1 cellular context compared by ENCODE assay signal in genomic region chr19:34994643-34995471, GRCh38.
TF ChIP-seq lines count a peak whose summit lies in the region.

No MANE protein-coding gene starts in this region.

TF ChIP-seq in HepG2, 621 proteins besides CTCF, POLR2A, EP300 and RAD21 (continued from another document and continues in another):
- TF ChIP-seq, protein P1, sequence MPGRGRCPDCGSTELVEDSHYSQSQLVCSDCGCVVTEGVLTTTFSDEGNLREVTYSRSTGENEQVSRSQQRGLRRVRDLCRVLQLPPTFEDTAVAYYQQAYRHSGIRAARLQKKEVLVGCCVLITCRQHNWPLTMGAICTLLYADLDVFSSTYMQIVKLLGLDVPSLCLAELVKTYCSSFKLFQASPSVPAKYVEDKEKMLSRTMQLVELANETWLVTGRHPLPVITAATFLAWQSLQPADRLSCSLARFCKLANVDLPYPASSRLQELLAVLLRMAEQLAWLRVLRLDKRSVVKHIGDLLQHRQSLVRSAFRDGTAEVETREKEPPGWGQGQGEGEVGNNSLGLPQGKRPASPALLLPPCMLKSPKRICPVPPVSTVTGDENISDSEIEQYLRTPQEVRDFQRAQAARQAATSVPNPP (CRISPR knock-in tag; IDR thresholded peaks at IDR 0.05): no peak
- TF ChIP-seq TAF1 (CRISPR knock-in tag; IDR thresholded peaks at IDR 0.05) (peak; percentile 70; the same call in 1 of the 2 replicates), ZNF609 (CRISPR knock-in tag; IDR thresholded peaks at IDR 0.05; ENCODE audit: borderline replicate concordance) (peak; percentile 91; the same call in 1 of the 2 replicates), JUND (CRISPR knock-in tag; IDR thresholded peaks at IDR 0.05) (no peak), SOX13 (IDR thresholded peaks at IDR 0.05) (peak; percentile 2; the same call in 1 of the 2 replicates), SOX13 (CRISPR knock-in tag; conservative IDR thresholded peaks at IDR 0.05 in 1 of 2, IDR thresholded peaks at IDR 0.05 in 1 of 2) (peak in 1 of 2 experiments; percentile 82; a peak in 2 of 4 replicates), MXD4 (CRISPR knock-in tag; IDR thresholded peaks at IDR 0.05) (no peak), ZNF570 (CRISPR knock-in tag; IDR thresholded peaks at IDR 0.05; ENCODE audit: borderline replicate concordance) (no peak), ZNF232 (CRISPR knock-in tag; IDR thresholded peaks at IDR 0.05; ENCODE audit: borderline replicate concordance) (peak; percentile 71; the same call in 1 of the 2 replicates), ZNF224 (CRISPR knock-in tag; IDR thresholded peaks at IDR 0.05) (no peak), ZNF367 (CRISPR knock-in tag; IDR thresholded peaks at IDR 0.05; ENCODE audit: borderline replicate concordance) (no peak), TCF7L2 (IDR thresholded peaks at IDR 0.05; ENCODE audit: low read depth, low read length) (no peak), MEIS2 (CRISPR knock-in tag; IDR thresholded peaks at IDR 0.05) (no peak), CSRNP2 (CRISPR knock-in tag; conservative IDR thresholded peaks at IDR 0.05; ENCODE audit: low read depth) (no peak), CC2D1A (CRISPR knock-in tag; IDR thresholded peaks at IDR 0.05) (0 out of 2 replicates have a peak, but pooled peaks have one; percentile 82), ZC3H4 (CRISPR knock-in tag; IDR thresholded peaks at IDR 0.05; ENCODE audit: borderline replicate concordance) (0 out of 2 replicates have a peak, but pooled peaks have one; percentile 38), ZNF180 (CRISPR knock-in tag; IDR thresholded peaks at IDR 0.05; ENCODE audit: borderline replicate concordance, low read depth) (no peak), GLMP (CRISPR knock-in tag; IDR thresholded peaks at IDR 0.05; ENCODE audit: borderline replicate concordance) (no peak), ZNF234 (CRISPR knock-in tag; conservative IDR thresholded peaks at IDR 0.05) (no peak), XRCC5 (optimal IDR thresholded peaks at IDR 0.05; ENCODE audit: low read length) (no peak), ZKSCAN8 (CRISPR knock-in tag; IDR thresholded peaks at IDR 0.05; ENCODE audit: borderline replicate concordance) (0 out of 2 replicates have a peak, but pooled peaks have one; percentile 43), XBP1 (CRISPR knock-in tag; IDR thresholded peaks at IDR 0.05) (no peak), MXI1 (IDR thresholded peaks at IDR 0.05; ENCODE audit: borderline replicate concordance, low read depth, low read length) (peak; percentile 33; the same call in 1 of the 3 replicates), ZNF17 (CRISPR knock-in tag; IDR thresholded peaks at IDR 0.05) (no peak), HNRNPK (IDR thresholded peaks at IDR 0.05; ENCODE audit: low read depth, low read length, poor library complexity, severe bottlenecking) (no peak), TSC22D2 (CRISPR knock-in tag; IDR thresholded peaks at IDR 0.05; ENCODE audit: borderline replicate concordance) (peak; percentile 58; the same call in 1 of the 2 replicates), ZNF12 (CRISPR knock-in tag; IDR thresholded peaks at IDR 0.05) (no peak), MLX (CRISPR knock-in tag; IDR thresholded peaks at IDR 0.05) (peak; percentile 74; the same call in 1 of the 2 replicates), THAP11 (CRISPR knock-in tag; IDR thresholded peaks at IDR 0.05) (peak; percentile 69), GATAD2A (CRISPR knock-in tag; IDR thresholded peaks at IDR 0.05) (peak; percentile 81; the same call in 1 of the 2 replicates), ZFP36L1 (CRISPR knock-in tag; IDR thresholded peaks at IDR 0.05) (no peak), KDM4B (CRISPR knock-in tag; IDR thresholded peaks at IDR 0.05) (peak; percentile 80; the same call in 1 of the 2 replicates), HBP1 (CRISPR knock-in tag; IDR thresholded peaks at IDR 0.05; ENCODE audit: low read depth) (0 out of 2 replicates have a peak, but pooled peaks have one; percentile 63), SOX5 (CRISPR knock-in tag; IDR thresholded peaks at IDR 0.05; ENCODE audit: borderline replicate concordance) (peak; percentile 86; the same call in 1 of the 2 replicates), ZNF776 (CRISPR knock-in tag; IDR thresholded peaks at IDR 0.05) (peak; percentile 47; the same call in 1 of the 2 replicates), U2AF2 (IDR thresholded peaks at IDR 0.05; ENCODE audit: low read depth, low read length) (no peak), PPARG (CRISPR knock-in tag; conservative IDR thresholded peaks at IDR 0.05) (peak; percentile 77), ZNF333 (CRISPR knock-in tag; IDR thresholded peaks at IDR 0.05; ENCODE audit: borderline replicate concordance) (peak; percentile 39; the same call in 1 of the 2 replicates), BRCA1 (CRISPR knock-in tag; IDR thresholded peaks at IDR 0.05) (no peak; the same call in 1 of the 2 replicates), STAG1 (CRISPR knock-in tag; IDR thresholded peaks at IDR 0.05) (peak; percentile 7; the same call in 1 of the 2 replicates)
- TF ChIP-seq, protein P2, sequence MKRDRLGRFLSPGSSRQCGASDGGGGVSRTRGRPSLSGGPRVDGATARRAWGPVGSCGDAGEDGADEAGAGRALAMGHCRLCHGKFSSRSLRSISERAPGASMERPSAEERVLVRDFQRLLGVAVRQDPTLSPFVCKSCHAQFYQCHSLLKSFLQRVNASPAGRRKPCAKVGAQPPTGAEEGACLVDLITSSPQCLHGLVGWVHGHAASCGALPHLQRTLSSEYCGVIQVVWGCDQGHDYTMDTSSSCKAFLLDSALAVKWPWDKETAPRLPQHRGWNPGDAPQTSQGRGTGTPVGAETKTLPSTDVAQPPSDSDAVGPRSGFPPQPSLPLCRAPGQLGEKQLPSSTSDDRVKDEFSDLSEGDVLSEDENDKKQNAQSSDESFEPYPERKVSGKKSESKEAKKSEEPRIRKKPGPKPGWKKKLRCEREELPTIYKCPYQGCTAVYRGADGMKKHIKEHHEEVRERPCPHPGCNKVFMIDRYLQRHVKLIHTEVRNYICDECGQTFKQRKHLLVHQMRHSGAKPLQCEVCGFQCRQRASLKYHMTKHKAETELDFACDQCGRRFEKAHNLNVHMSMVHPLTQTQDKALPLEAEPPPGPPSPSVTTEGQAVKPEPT (CRISPR knock-in tag; IDR thresholded peaks at IDR 0.05; ENCODE audit: low read depth): 0 out of 2 replicates have a peak, but pooled peaks have one; percentile 35
- TF ChIP-seq, protein P3, sequence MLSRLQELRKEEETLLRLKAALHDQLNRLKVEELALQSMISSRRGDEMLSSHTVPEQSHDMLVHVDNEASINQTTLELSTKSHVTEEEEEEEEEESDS (CRISPR knock-in tag; IDR thresholded peaks at IDR 0.05; ENCODE audit: borderline replicate concordance): 0 out of 2 replicates have a peak, but pooled peaks have one; percentile 31
